ENCODE assay signal across 18 cellular contexts in the genomic region with DNA sequence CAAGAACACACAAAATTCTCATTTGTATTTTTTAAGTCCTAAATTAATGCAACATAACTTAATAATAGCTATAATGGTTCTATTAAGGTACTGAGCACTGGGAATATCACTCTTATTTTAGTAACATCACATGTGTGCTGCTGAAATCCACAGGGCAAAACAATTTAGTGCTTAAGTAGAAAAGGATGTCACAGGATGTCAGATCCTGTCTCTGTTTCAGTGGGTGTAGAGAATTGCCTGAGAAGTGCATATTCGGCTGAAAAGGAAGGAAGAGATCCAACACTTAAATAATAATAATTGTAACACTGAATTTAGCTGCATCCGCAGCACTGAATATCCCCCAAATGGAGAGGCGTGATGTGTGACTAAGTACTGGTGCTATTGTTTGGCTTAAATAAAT. TPM values are rescaled to one million over a fixed set of nuclear protein-coding genes. Genes with fewer than 3 reads are reported as not detected.
DNase-seq lines count a peak whose midpoint lies in the region; ATAC-seq and TF ChIP-seq lines count a peak whose summit lies in the region.
"Had no signal": no experiment of that assay in that cellular context is flagged by ENCODE, and none has a peak within 500 bp of the region (broad histone marks: within the 10 kb centered on the region; RNA-seq: fewer than 3 reads in every experiment).

No MANE protein-coding gene starts in this region.

- H3K4me3 Mint-ChIP-seq in activated T-cell treated with anti-CD3 and anti-CD28 coated beads, Interleukin-2, amount 50 U/mL, for 72 hours, result peak overlapping the region in 1 of 2 donors; percentile 1
- peak overlapping the region in 2 of 4 donors; percentile 31 to 44 for H3K4me3 Mint-ChIP-seq in CD4-positive, CD25-positive, alpha-beta regulatory T cell
- H3K4me3 Mint-ChIP-seq in activated T-helper 1 cell treated with anti-CD3 and anti-CD28 coated beads, Interleukin-12 subunit alpha, Interleukin-12 subunit beta, Interleukin-2, Interleukin-4 antibody, amounts not matched to agents 30 ng/mL and 10 ng/mL and 1 ng/mL, durations not matched to agents 14 hours and 24 hours and 36 hours, result no peak overlapping the region
- H3K4me3 Mint-ChIP-seq in nephron progenitor cell, result no peak overlapping the region
- H3K4me3 Mint-ChIP-seq: CD14-positive monocyte had no signal

- H3K36me3 Mint-ChIP-seq in activated T-cell treated with anti-CD3 and anti-CD28 coated beads, Interleukin-2, amount 50 U/mL, for 72 hours (ENCODE audit: insufficient read depth in 2 of 2), result peaks cover 19 to 51% of the 10 kb centered on the region in 2 donors
- peaks cover 77% of the 10 kb centered on the region for H3K36me3 Mint-ChIP-seq in CD4-positive, CD25-positive, alpha-beta regulatory T cell
- H3K36me3 Mint-ChIP-seq in activated T-helper 1 cell treated with anti-CD3 and anti-CD28 coated beads, Interleukin-12 subunit alpha, Interleukin-12 subunit beta, Interleukin-2, Interleukin-4 antibody, amounts not matched to agents 30 ng/mL and 10 ng/mL and 1 ng/mL, durations not matched to agents 14 hours and 24 hours and 36 hours (ENCODE audit: low read depth), result peaks cover 70% of the 10 kb centered on the region
- peaks cover 95% of the 10 kb centered on the region for H3K36me3 Mint-ChIP-seq in nephron progenitor cell (ENCODE audit: low read depth)

- H3K9me3 ChIP-seq in CD4-positive, CD25-positive, alpha-beta regulatory T cell (ENCODE audit: control insufficient read depth in 2 of 2, low read length in 2 of 2), result no peaks in the 10 kb centered on the region

- no peak for ATAC-seq in activated T-cell treated with anti-CD3 and anti-CD28 coated beads, Interleukin-2, amount 50 U/mL, for 72 hours (replicated peaks in 1 of 2)
- no peak for ATAC-seq in CD4-positive, CD25-positive, alpha-beta regulatory T cell (ENCODE audit: low read depth in 2 of 2)
- no peak for ATAC-seq in HG03521 (IDR thresholded peaks at IDR 0.05; ENCODE audit: unreplicated experiment)
- ATAC-seq: K562 had no signal

- H3K36me3 ChIP-seq in CD4-positive, CD25-positive, alpha-beta regulatory T cell (ENCODE audit: control insufficient read depth, insufficient read depth, low read length), result peaks cover 94% of the 10 kb centered on the region

- intact Hi-C loops in activated T-helper 1 cell treated with anti-CD3 and anti-CD28 coated beads, Interleukin-12 subunit alpha, Interleukin-12 subunit beta, Interleukin-2, Interleukin-4 antibody, amounts not matched to agents 30 ng/mL and 10 ng/mL and 1 ng/mL, durations not matched to agents 14 hours and 24 hours and 36 hours (cut with micrococcal nuclease), result no loop called here
- intact Hi-C loops in posterior cingulate gyrus (cut with DNase I), result no loop called here

- H3K9me3 Mint-ChIP-seq in activated T-cell treated with anti-CD3 and anti-CD28 coated beads, Interleukin-2, amount 50 U/mL, for 72 hours, result no peaks in the 10 kb centered on the region
- H3K9me3 Mint-ChIP-seq in CD4-positive, CD25-positive, alpha-beta regulatory T cell, result no peaks in the 10 kb centered on the region
- H3K9me3 Mint-ChIP-seq in activated T-helper 1 cell treated with anti-CD3 and anti-CD28 coated beads, Interleukin-12 subunit alpha, Interleukin-12 subunit beta, Interleukin-2, Interleukin-4 antibody, amounts not matched to agents 30 ng/mL and 10 ng/mL and 1 ng/mL, durations not matched to agents 14 hours and 24 hours and 36 hours, result no peaks in the 10 kb centered on the region
- H3K9me3 Mint-ChIP-seq in nephron progenitor cell, result no peaks in the 10 kb centered on the region
- H3K9me3 Mint-ChIP-seq: CD14-positive monocyte had no signal

- no peaks in the 10 kb centered on the region for H3K27me3 Mint-ChIP-seq in activated T-cell treated with anti-CD3 and anti-CD28 coated beads, Interleukin-2, amount 50 U/mL, for 72 hours (ENCODE audit: low read depth)
- no peaks in the 10 kb centered on the region for H3K27me3 Mint-ChIP-seq in CD4-positive, CD25-positive, alpha-beta regulatory T cell
- H3K27me3 Mint-ChIP-seq in activated T-helper 1 cell treated with anti-CD3 and anti-CD28 coated beads, Interleukin-12 subunit alpha, Interleukin-12 subunit beta, Interleukin-2, Interleukin-4 antibody, amounts not matched to agents 30 ng/mL and 10 ng/mL and 1 ng/mL, durations not matched to agents 14 hours and 24 hours and 36 hours (ENCODE audit: insufficient read depth), result no peaks in the 10 kb centered on the region
- no peaks in the 10 kb centered on the region for H3K27me3 Mint-ChIP-seq in nephron progenitor cell (ENCODE audit: low read depth, poor library complexity)

- peaks cover 66% of the 10 kb centered on the region for H3K4me1 ChIP-seq in CD4-positive, CD25-positive, alpha-beta regulatory T cell (ENCODE audit: control insufficient read depth, insufficient read depth, low read length, poor library complexity, severe bottlenecking)

- DNase-seq in activated T-cell treated with anti-CD3 and anti-CD28 coated beads, Interleukin-2, amount 50 U/mL, for 72 hours, result no peak
- DNase-seq in activated T-cell treated with anti-CD3 and anti-CD28 coated beads, Interleukin-2, amount 50 U/mL, for 1 hour, result no peak
- DNase-seq in CD4-positive, CD25-positive, alpha-beta regulatory T cell, result peak in 1 of 3 donors; percentile 12
- DNase-seq in activated T-helper 1 cell treated with anti-CD3 and anti-CD28 coated beads, Interleukin-12 subunit alpha, Interleukin-12 subunit beta, Interleukin-2, Interleukin-4 antibody, amounts not matched to agents 30 ng/mL and 10 ng/mL and 1 ng/mL, durations not matched to agents 14 hours and 24 hours and 36 hours (ENCODE audit: low spot score), result no peak
- DNase-seq in nephron progenitor cell, result no peak
- DNase-seq in posterior cingulate gyrus, result no peak
- no peak for DNase-seq in KG1 (lab: John Stamatoyannopoulos, UW)
- DNase-seq: DMS79; NCI-H1092 treated with DMSO at 0.1 percent for 48 hours; NCI-H1694 treated with DMSO at 0.1 percent for 48 hours; NCI-H345; NCI-H526 treated with DMSO at 0.1 percent for 48 hours; NK-92 treated with Interleukin-12 subunit alpha and Interleukin-12 subunit beta, amount 100 ng/mL, for 24 hours had no signal

- peak overlapping the region; percentile 82 for H3K27ac Mint-ChIP-seq in activated T-cell treated with anti-CD3 and anti-CD28 coated beads, Interleukin-2, amount 50 U/mL, for 72 hours
- H3K27ac Mint-ChIP-seq in CD4-positive, CD25-positive, alpha-beta regulatory T cell, result peak overlapping the region in 2 of 3 donors; percentile 67 to 80
- peak overlapping the region; percentile 68 for H3K27ac Mint-ChIP-seq in activated T-helper 1 cell treated with anti-CD3 and anti-CD28 coated beads, Interleukin-12 subunit alpha, Interleukin-12 subunit beta, Interleukin-2, Interleukin-4 antibody, amounts not matched to agents 30 ng/mL and 10 ng/mL and 1 ng/mL, durations not matched to agents 14 hours and 24 hours and 36 hours
- H3K27ac Mint-ChIP-seq in nephron progenitor cell, result peak overlapping the region; percentile 23

- no peak for TF ChIP-seq CTCF in nephron progenitor cell (IDR thresholded peaks at IDR 0.05)

- H3K4me3 ChIP-seq in CD4-positive, CD25-positive, alpha-beta regulatory T cell (ENCODE audit: low read depth, low read length), result peak overlapping the region; percentile 1
- H3K4me3 ChIP-seq: K562 had no signal

- H3K4me1 Mint-ChIP-seq in activated T-cell treated with anti-CD3 and anti-CD28 coated beads, Interleukin-2, amount 50 U/mL, for 72 hours (ENCODE audit: low read depth), result peaks cover 92% of the 10 kb centered on the region
- peaks cover 45 to 96% (median 81%) of the 10 kb centered on the region in 4 donors for H3K4me1 Mint-ChIP-seq in CD4-positive, CD25-positive, alpha-beta regulatory T cell
- H3K4me1 Mint-ChIP-seq in activated T-helper 1 cell treated with anti-CD3 and anti-CD28 coated beads, Interleukin-12 subunit alpha, Interleukin-12 subunit beta, Interleukin-2, Interleukin-4 antibody, amounts not matched to agents 30 ng/mL and 10 ng/mL and 1 ng/mL, durations not matched to agents 14 hours and 24 hours and 36 hours (ENCODE audit: low read depth), result peaks cover 78% of the 10 kb centered on the region
- peaks cover 64% of the 10 kb centered on the region for H3K4me1 Mint-ChIP-seq in nephron progenitor cell

- H3K27ac ChIP-seq in CD4-positive, CD25-positive, alpha-beta regulatory T cell (ENCODE audit: insufficient read depth, low read length, poor library complexity, severe bottlenecking), result no peak overlapping the region
- H3K27ac ChIP-seq: RWPE1 had no signal

- no peaks in the 10 kb centered on the region for H3K27me3 ChIP-seq in CD4-positive, CD25-positive, alpha-beta regulatory T cell (ENCODE audit: control insufficient read depth, insufficient read depth, low read length)

RNA-seq across cellular contexts. Expression of gene LDHB, which starts 8.6 kb away (rescaled TPM):
- total RNA-seq in activated T-cell treated with anti-CD3 and anti-CD28 coated beads, Interleukin-2, amount 50 U/mL, for 72 hours, result 1,000 to 10,000 TPM; 1,381 to 1,488 TPM
- 602 TPM for total RNA-seq in CD4-positive, CD25-positive, alpha-beta regulatory T cell
- polyA plus RNA-seq in CD4-positive, CD25-positive, alpha-beta regulatory T cell, result 1,000 to 10,000 TPM; 1,925 to 2,327 (median 2,062) TPM
- total RNA-seq in activated T-helper 1 cell treated with anti-CD3 and anti-CD28 coated beads, Interleukin-12 subunit alpha, Interleukin-12 subunit beta, Interleukin-2, Interleukin-4 antibody, amounts not matched to agents 30 ng/mL and 10 ng/mL and 1 ng/mL, durations not matched to agents 14 hours and 24 hours and 36 hours, result 1,359 and 1,451 TPM in 2 replicates

RNA-seq across cellular contexts. Expression of gene GYS2, which starts 44.4 kb away (rescaled TPM):
- total RNA-seq in activated T-cell treated with anti-CD3 and anti-CD28 coated beads, Interleukin-2, amount 50 U/mL, for 72 hours, result not detected
- not detected for total RNA-seq in CD4-positive, CD25-positive, alpha-beta regulatory T cell
- polyA plus RNA-seq in CD4-positive, CD25-positive, alpha-beta regulatory T cell, result under 1 TPM in 2 of 4 donors, not detected in 2; 0.08 to 0.09 TPM
- total RNA-seq in activated T-helper 1 cell treated with anti-CD3 and anti-CD28 coated beads, Interleukin-12 subunit alpha, Interleukin-12 subunit beta, Interleukin-2, Interleukin-4 antibody, amounts not matched to agents 30 ng/mL and 10 ng/mL and 1 ng/mL, durations not matched to agents 14 hours and 24 hours and 36 hours, result 0.16 TPM in 1 of 2 replicates, not detected in the other
- total RNA-seq: H1, K562 had no signal
- polyA plus RNA-seq: CD14-positive monocyte, H1, K562 had no signal

Comparison
In these comparisons a context has a peak if more than half of its experiments do, and no peak if none do; other contexts are left out.
1. H3K27ac Mint-ChIP-seq: peak in every context shown above with its lines; median percentile 82 in activated T-cell treated with anti-CD3 and anti-CD28 coated beads, Interleukin-2, amount 50 U/mL, for 72 hours; 74 in CD4-positive, CD25-positive, alpha-beta regulatory T cell; 68 in activated T-helper 1 cell treated with anti-CD3 and anti-CD28 coated beads, Interleukin-12 subunit alpha, Interleukin-12 subunit beta, Interleukin-2, Interleukin-4 antibody, amounts not matched to agents 30 ng/mL and 10 ng/mL and 1 ng/mL, durations not matched to agents 14 hours and 24 hours and 36 hours; 23 in nephron progenitor cell.